In genomic region chr3:26029323-26029722, GRCh38 we compare ENCODE assay signal across 6 cellular contexts.
"Had no signal": no experiment of that assay in that cellular context is flagged by ENCODE, and none has a peak within 500 bp of the region (broad histone marks: within the 10 kb centered on the region; RNA-seq: fewer than 3 reads in every experiment).

No MANE protein-coding gene starts in this region.

- H3K4me3 ChIP-seq: K562 had no signal

- H3K36me3 Mint-ChIP-seq: IgD-negative memory B cell had no signal

- H3K27ac ChIP-seq: HL-60 had no signal

- DNase-seq: IMR-90, KBM-7 had no signal

- H3K27ac Mint-ChIP-seq: IgD-negative memory B cell had no signal

- ATAC-seq: HepG2, K562 had no signal

- H3K4me1 Mint-ChIP-seq: IgD-negative memory B cell had no signal

- H3K4me3 Mint-ChIP-seq: IgD-negative memory B cell had no signal

- H3K27me3 Mint-ChIP-seq: IgD-negative memory B cell had no signal
